8 cellular contexts compared by ENCODE assay signal in genomic region chr17:79010304-79010646, GRCh38. TPM values are rescaled to one million over a fixed set of nuclear protein-coding genes. Genes with fewer than 3 reads are reported as not detected.
DNase-seq lines count a peak whose midpoint lies in the region; ATAC-seq and TF ChIP-seq lines count a peak whose summit lies in the region.

No MANE protein-coding gene starts in this region.

- H3K4me3 ChIP-seq in CD4-positive, CD25-positive, alpha-beta regulatory T cell (ENCODE audit: low read depth, low read length) = peak overlapping the region; percentile 57
- H3K4me3 ChIP-seq in Panc1 (ENCODE audit: low read depth in 2 of 2, low read length in 2 of 2) (peak overlapping the region; percentile 51 to 99), epithelial cell of proximal tubule (ENCODE audit: low read depth, low read length) (peak overlapping the region; percentile 99), neutrophil (ENCODE audit: low read depth in 1 of 2, low read length in 1 of 2) (peak overlapping the region; percentile 76 to 89)

- H3K4me1 Mint-ChIP-seq in CD4-positive, CD25-positive, alpha-beta regulatory T cell = peaks cover 8 to 54% (median 40%) of the 10 kb centered on the region in 4 donors

- H3K36me3 ChIP-seq in CD4-positive, CD25-positive, alpha-beta regulatory T cell (ENCODE audit: control insufficient read depth, insufficient read depth, low read length) = no peaks in the 10 kb centered on the region
- H3K36me3 ChIP-seq in Panc1 (ENCODE audit: control insufficient read depth, insufficient read depth, low read length) (peaks cover 9% of the 10 kb centered on the region; the same call in 1 of the 2 replicates), neutrophil (peaks cover 14% of the 10 kb centered on the region)

- no peak for ATAC-seq in CD4-positive, CD25-positive, alpha-beta regulatory T cell (ENCODE audit: low read depth in 2 of 2)
- ATAC-seq in Panc1 = no peak

- H3K36me3 Mint-ChIP-seq in CD4-positive, CD25-positive, alpha-beta regulatory T cell = peaks cover 8% of the 10 kb centered on the region

- BruUV-seq in Panc1 (replicated peaks; lab: Mats Ljungman, UMichigan) = no TSS peak

- peak overlapping the region; percentile 71 for H3K27ac ChIP-seq in CD4-positive, CD25-positive, alpha-beta regulatory T cell (ENCODE audit: insufficient read depth, low read length, poor library complexity, severe bottlenecking)
- H3K27ac ChIP-seq in Panc1 (ENCODE audit: low read length) (peak overlapping the region; percentile 76), neutrophil (peak overlapping the region; percentile 91)

- POLR2A ChIA-PET in Panc1 (lab: Charles Lee) = no interaction called here

- peaks cover 0 to 10% (median 2%) of the 10 kb centered on the region in 7 donors for H3K9me3 Mint-ChIP-seq in CD4-positive, CD25-positive, alpha-beta regulatory T cell

- H3K4me3 Mint-ChIP-seq in CD4-positive, CD25-positive, alpha-beta regulatory T cell = peak overlapping the region; percentile 93 to 96 (median 94)

- intact Hi-C loops in Panc1 (cut with micrococcal nuclease; ENCODE audit: unreplicated experiment) = no loop called here

- H3K9me3 ChIP-seq in CD4-positive, CD25-positive, alpha-beta regulatory T cell (ENCODE audit: control insufficient read depth in 2 of 2, low read length in 2 of 2) = no peaks in the 10 kb centered on the region
- H3K9me3 ChIP-seq in Panc1 (ENCODE audit: control insufficient read depth, insufficient read depth, low read depth, low read length) = peaks cover 14% of the 10 kb centered on the region; the same call in 1 of the 2 replicates
- no peaks in the 10 kb centered on the region for H3K9me3 ChIP-seq in neutrophil

- no peak for DNase-seq in CD4-positive, CD25-positive, alpha-beta regulatory T cell
- DNase-seq in Panc1 (ENCODE audit: low read depth, low spot score) (no peak), epithelial cell of proximal tubule (ENCODE audit: low read depth) (no peak), NCI-H345 (lab: John Stamatoyannopoulos, UW) (no peak), glomerular visceral epithelial cell (ENCODE audit: extremely low spot score) (no peak), NCI-H2107 treated with DMSO at 0.1 percent for 48 hours (lab: John Stamatoyannopoulos, UW; ENCODE audit: unreplicated experiment) (no peak)
- DNase-seq in stimulated activated CD4-positive, alpha-beta T cell treated with anti-CD3 and anti-CD28 coated beads, Interleukin-15, amount 100 ng/mL, for 24 hours = no peak

- peaks cover 29% of the 10 kb centered on the region for H3K27me3 Mint-ChIP-seq in CD4-positive, CD25-positive, alpha-beta regulatory T cell

- TF ChIP-seq CTCF in Panc1 (IDR thresholded peaks at IDR 0.05) (no peak), epithelial cell of proximal tubule (conservative IDR thresholded peaks at IDR 0.05; ENCODE audit: low read depth, low read length) (no peak), neutrophil (IDR thresholded peaks at IDR 0.05) (no peak)

- peak overlapping the region; percentile 93 to 99 (median 97) for H3K27ac Mint-ChIP-seq in CD4-positive, CD25-positive, alpha-beta regulatory T cell

- CTCF ChIA-PET in Panc1 (lab: Charles Lee) = no interaction called here

- in situ Hi-C loops in Panc1 (cut with HindIII; ENCODE audit: low pct_unique_long_range_greater_than_20kb, low sequenced_read_pairs) = no loop called here

- peaks cover 46% of the 10 kb centered on the region for H3K4me1 ChIP-seq in CD4-positive, CD25-positive, alpha-beta regulatory T cell (ENCODE audit: control insufficient read depth, insufficient read depth, low read length, poor library complexity, severe bottlenecking)
- H3K4me1 ChIP-seq in Panc1 (ENCODE audit: control insufficient read depth, insufficient read depth, low read length) (peaks cover 37% of the 10 kb centered on the region), neutrophil (ENCODE audit: control insufficient read depth in 1 of 2, insufficient read depth in 1 of 2, low read depth in 1 of 2, low read length in 1 of 2) (peaks cover 40 to 42% of the 10 kb centered on the region in 2 experiments)

- peaks cover 7% of the 10 kb centered on the region for H3K27me3 ChIP-seq in CD4-positive, CD25-positive, alpha-beta regulatory T cell (ENCODE audit: control insufficient read depth, insufficient read depth, low read length)
- H3K27me3 ChIP-seq in Panc1 (ENCODE audit: control insufficient read depth, insufficient read depth, low read length) (no peaks in the 10 kb centered on the region), neutrophil (peaks cover 30% of the 10 kb centered on the region)

RNA-seq across cellular contexts. Expression of gene CANT1, which starts 0.7 kb away (rescaled TPM):
- total RNA-seq in CD4-positive, CD25-positive, alpha-beta regulatory T cell = 49.6 TPM
- 10 to 100 TPM in 1 of 4 donors, 1 to 10 TPM in 3; 8.5 to 11.7 (median 9.6) TPM for polyA plus RNA-seq in CD4-positive, CD25-positive, alpha-beta regulatory T cell
- total RNA-seq in Panc1 (2021; ENCODE audit: unreplicated experiment) (160 TPM), epithelial cell of proximal tubule (50.9 and 60.3 TPM in 2 replicates)
- polyA plus RNA-seq in Panc1 (2012; ENCODE audit: insufficient read length) = 162 TPM

RNA-seq across cellular contexts. Expression of gene C1QTNF1, which starts 13.7 kb away (rescaled TPM):
- not detected for total RNA-seq in CD4-positive, CD25-positive, alpha-beta regulatory T cell
- polyA plus RNA-seq in CD4-positive, CD25-positive, alpha-beta regulatory T cell = not detected
- 1.5 TPM for total RNA-seq in Panc1 (2021; ENCODE audit: unreplicated experiment)
- 1.1 TPM for polyA plus RNA-seq in Panc1 (2012; ENCODE audit: insufficient read length)
- 2.1 and 2.2 TPM in 2 replicates for total RNA-seq in epithelial cell of proximal tubule

RNA-seq across cellular contexts. Expression of gene LGALS3BP, which starts 30.6 kb away (rescaled TPM):
- 25.0 TPM for total RNA-seq in CD4-positive, CD25-positive, alpha-beta regulatory T cell
- polyA plus RNA-seq in CD4-positive, CD25-positive, alpha-beta regulatory T cell = 10 to 100 TPM; 23.4 to 43.5 (median 28.8) TPM
- 361 TPM for total RNA-seq in Panc1 (2021; ENCODE audit: unreplicated experiment)
- 472 TPM for polyA plus RNA-seq in Panc1 (2012; ENCODE audit: insufficient read length)
- total RNA-seq in epithelial cell of proximal tubule = 258 and 338 TPM in 2 replicates
